In the genomic region with DNA sequence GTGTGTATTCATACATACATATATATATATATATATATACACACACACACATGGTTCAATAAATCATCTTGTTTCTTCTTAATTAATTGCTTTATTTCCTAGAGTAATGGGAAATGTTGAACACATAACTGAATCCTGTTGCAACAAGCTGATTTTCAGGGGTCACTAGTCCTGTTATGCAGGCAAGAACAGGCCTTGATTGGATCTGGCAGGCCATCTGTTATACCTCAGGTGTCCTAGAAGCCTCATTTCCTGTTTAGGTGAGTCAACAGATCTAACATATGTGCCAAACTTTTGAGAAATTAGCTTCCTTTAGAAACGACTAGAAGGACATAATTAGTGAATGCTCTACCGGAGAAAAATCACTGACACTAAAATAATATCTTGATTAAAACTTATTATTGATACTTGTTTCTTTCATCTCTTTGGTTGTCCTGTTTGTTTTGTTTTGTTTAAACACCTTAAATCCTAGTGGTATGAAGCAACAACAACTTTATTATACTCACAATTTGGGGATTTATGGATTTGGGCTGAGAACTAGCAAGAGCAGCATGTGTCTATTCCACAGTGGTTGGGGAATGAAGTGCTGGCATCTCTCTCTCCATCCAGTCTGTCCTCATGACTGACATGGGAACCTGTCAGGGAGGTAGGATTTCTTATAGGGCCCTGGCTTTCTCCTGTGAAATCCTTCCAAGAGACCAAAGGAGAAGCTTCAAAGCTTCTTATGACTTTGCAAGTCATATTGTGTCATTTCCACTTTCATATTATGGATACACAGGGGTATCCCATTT, we compare ENCODE assay signal across 25 cellular contexts.
DNase-seq lines count a peak whose midpoint lies in the region; ATAC-seq and TF ChIP-seq lines count a peak whose summit lies in the region.
"Had no signal": no experiment of that assay in that cellular context is flagged by ENCODE, and none has a peak within 500 bp of the region (broad histone marks: within the 10 kb centered on the region; RNA-seq: fewer than 3 reads in every experiment).

No MANE protein-coding gene starts in this region.

- H2AK5ac ChIP-seq in neuronal stem cell (ENCODE audit: low read depth, low read length): no peak overlapping the region

- no peaks in the 10 kb centered on the region for H3K4me1 Mint-ChIP-seq in activated T-cell treated with anti-CD3 and anti-CD28 coated beads, Interleukin-2, amount 50 U/mL, for 72 hours (ENCODE audit: low read depth)
- H3K4me1 Mint-ChIP-seq: activated naive CD8-positive, alpha-beta T cell treated with anti-CD3 and anti-CD28 coated beads, Interleukin-2, amount 10 ng/mL, durations not matched to agents 7 days and 5 days had no signal

- no peak overlapping the region for H2BK15ac ChIP-seq in neuronal stem cell (ENCODE audit: low read length)

- in situ Hi-C loops in mammary epithelial cell (cut with MboI; ENCODE audit: low sequenced_read_pairs in 2 of 2): no loop called here

- H3K23ac ChIP-seq in neuronal stem cell (ENCODE audit: low read depth, low read length, poor library complexity): no peak overlapping the region

- H3K79me2 ChIP-seq in mammary epithelial cell (ENCODE audit: insufficient read depth, low read length): no peaks in the 10 kb centered on the region

- no TSS peak for BruUV-seq in mammary epithelial cell (replicated peaks; lab: Mats Ljungman, UMichigan)

- no peak overlapping the region for H3K27ac Mint-ChIP-seq in activated T-cell treated with anti-CD3 and anti-CD28 coated beads, Interleukin-2, amount 50 U/mL, for 72 hours
- H3K27ac Mint-ChIP-seq: activated CD8-positive, alpha-beta T cell treated with anti-CD3 and anti-CD28 coated beads for 36 hours; activated naive CD8-positive, alpha-beta T cell treated with anti-CD3 and anti-CD28 coated beads, Interleukin-2, amount 10 ng/mL, durations not matched to agents 7 days and 5 days; progenitor cell of endocrine pancreas had no signal

- no peak overlapping the region for H3K4ac ChIP-seq in neuronal stem cell (ENCODE audit: low read length)

- H3K9me3 ChIP-seq in mammary epithelial cell (replicated peaks; ENCODE audit: insufficient read depth, low read length): no peaks in the 10 kb centered on the region
- no peaks in the 10 kb centered on the region for H3K9me3 ChIP-seq in neuronal stem cell (replicated peaks in 1 of 2; ENCODE audit: control insufficient read depth in 2 of 2, insufficient read depth in 1 of 2, low read depth in 1 of 2, low read length in 2 of 2)
- H3K9me3 ChIP-seq: Caco-2, heart right ventricle, left lung, neutrophil, sigmoid colon had no signal

- H2BK120ac ChIP-seq in neuronal stem cell (ENCODE audit: low read depth, low read length): no peak overlapping the region

- peaks cover 2 to 3% of the 10 kb centered on the region in 2 donors for H3K9me3 Mint-ChIP-seq in activated T-cell treated with anti-CD3 and anti-CD28 coated beads, Interleukin-2, amount 50 U/mL, for 72 hours
- H3K9me3 Mint-ChIP-seq: activated naive CD8-positive, alpha-beta T cell treated with anti-CD3 and anti-CD28 coated beads, Interleukin-2, amount 10 ng/mL, durations not matched to agents 7 days and 5 days had no signal

- no peak overlapping the region for H2BK5ac ChIP-seq in neuronal stem cell (ENCODE audit: low read length)

- peak overlapping the region; percentile 3 for H3K27ac ChIP-seq in mammary epithelial cell (ENCODE audit: insufficient read depth, low read depth, low read length)
- no peak overlapping the region for H3K27ac ChIP-seq in neuronal stem cell (replicated peaks; ENCODE audit: low read length)
- H3K27ac ChIP-seq: GM23248, heart right ventricle, KMS-11, left lung, neutrophil, sigmoid colon had no signal

- no peaks in the 10 kb centered on the region for H3K27me3 Mint-ChIP-seq in activated T-cell treated with anti-CD3 and anti-CD28 coated beads, Interleukin-2, amount 50 U/mL, for 72 hours (ENCODE audit: low read depth)
- H3K27me3 Mint-ChIP-seq: activated CD8-positive, alpha-beta T cell treated with anti-CD3 and anti-CD28 coated beads for 36 hours; activated naive CD8-positive, alpha-beta T cell treated with anti-CD3 and anti-CD28 coated beads, Interleukin-2, amount 10 ng/mL, durations not matched to agents 7 days and 5 days; progenitor cell of endocrine pancreas had no signal

- H3K4me3 ChIP-seq in mammary epithelial cell (replicated peaks in 1 of 3; ENCODE audit: insufficient read depth in 1 of 3, low read depth in 2 of 3, low read length in 3 of 3) (no peak overlapping the region), neuronal stem cell (ENCODE audit: low read length in 2 of 2) (no peak overlapping the region)
- H3K4me3 ChIP-seq: GM23248, heart right ventricle, left lung, sigmoid colon had no signal

- H3K14ac ChIP-seq in neuronal stem cell (ENCODE audit: low read length): no peak overlapping the region

- H3K4me2 ChIP-seq in mammary epithelial cell (ENCODE audit: insufficient read depth, low read depth, low read length) (peak overlapping the region; percentile 24), neuronal stem cell (ENCODE audit: insufficient read depth, low read length, poor library complexity, severe bottlenecking) (no peak overlapping the region)
- H3K4me2 ChIP-seq: KMS-11 had no signal

- no peak overlapping the region for H4K91ac ChIP-seq in neuronal stem cell (ENCODE audit: low read depth, low read length, poor library complexity)

- H3K27me3 ChIP-seq in mammary epithelial cell (ENCODE audit: insufficient read depth, low read length) (no peaks in the 10 kb centered on the region), neuronal stem cell (ENCODE audit: control insufficient read depth in 3 of 3, insufficient read depth in 3 of 3, low read depth in 1 of 3, low read length in 3 of 3) (no peaks in the 10 kb centered on the region)
- H3K27me3 ChIP-seq: heart right ventricle, left lung, neutrophil, sigmoid colon had no signal

- no peaks in the 10 kb centered on the region for H4K20me1 ChIP-seq in mammary epithelial cell (ENCODE audit: insufficient read depth, low read length)

- H4K8ac ChIP-seq in neuronal stem cell (ENCODE audit: low read depth, low read length): no peak overlapping the region

- H3K18ac ChIP-seq in neuronal stem cell (ENCODE audit: low read length): no peak overlapping the region

- dilution Hi-C loops in mammary epithelial cell (cut with HindIII; ENCODE audit: low sequenced_read_pairs): no loop called here

- H3K4me1 ChIP-seq in mammary epithelial cell (ENCODE audit: insufficient read depth, low read length) (peaks cover 11% of the 10 kb centered on the region), neuronal stem cell (ENCODE audit: control insufficient read depth in 2 of 2, insufficient read depth in 1 of 2, low read depth in 1 of 2, low read length in 2 of 2) (no peaks in the 10 kb centered on the region)
- H3K4me1 ChIP-seq: heart right ventricle, left lung had no signal

- CTCF ChIA-PET in mammary epithelial cell (lab: Charles Lee; ENCODE audit: low non-redundant PET): interaction anchor here (0.7 kb wide), 1 partner anchor 368 kb away, joined by 8 read pairs; no protein-coding TSS in a partner anchor

- no peaks in the 10 kb centered on the region for H3K36me3 Mint-ChIP-seq in activated T-cell treated with anti-CD3 and anti-CD28 coated beads, Interleukin-2, amount 50 U/mL, for 72 hours (ENCODE audit: insufficient read depth in 2 of 2)
- H3K36me3 Mint-ChIP-seq: activated naive CD8-positive, alpha-beta T cell treated with anti-CD3 and anti-CD28 coated beads, Interleukin-2, amount 10 ng/mL, durations not matched to agents 7 days and 5 days had no signal

- H3K79me1 ChIP-seq in neuronal stem cell (ENCODE audit: low read depth, low read length): no peaks in the 10 kb centered on the region

- H3K9ac ChIP-seq in mammary epithelial cell (ENCODE audit: insufficient read depth, low read length) (no peak overlapping the region), neuronal stem cell (ENCODE audit: low read depth, low read length, poor library complexity) (no peak overlapping the region)
- H3K9ac ChIP-seq: GM23248, KMS-11 had no signal

- H3K36me3 ChIP-seq in mammary epithelial cell (ENCODE audit: insufficient read depth, low read length): no peaks in the 10 kb centered on the region
- H3K36me3 ChIP-seq in neuronal stem cell (replicated peaks in 1 of 2; ENCODE audit: control insufficient read depth in 2 of 2, insufficient read depth in 2 of 2, low read length in 2 of 2): no peaks in the 10 kb centered on the region
- H3K36me3 ChIP-seq: heart right ventricle, left lung, neutrophil, sigmoid colon had no signal

- intact Hi-C loops in mammary epithelial cell (cut with micrococcal nuclease): no loop called here

- no peak for ATAC-seq in activated T-cell treated with anti-CD3 and anti-CD28 coated beads, Interleukin-2, amount 50 U/mL, for 72 hours (replicated peaks in 1 of 2)
- ATAC-seq: activated CD8-positive, alpha-beta T cell treated with anti-CD3 and anti-CD28 coated beads for 36 hours; heart right ventricle; left lung had no signal

- H2AFZ ChIP-seq in mammary epithelial cell (ENCODE audit: low read depth, low read length) (peak overlapping the region; percentile 19), neuronal stem cell (ENCODE audit: low read length) (no peak overlapping the region)
- H2AFZ ChIP-seq: GM23248 had no signal

- DNase-seq in DMS53 treated with DMSO at 0.1 percent for 48 hours (lab: John Stamatoyannopoulos, UW; ENCODE audit: unreplicated experiment) (peak; percentile 9), NCI-H2171 (lab: John Stamatoyannopoulos, UW) (peak; percentile 1), mammary epithelial cell (peak; percentile 70), iris pigment epithelial cell (ENCODE audit: low read depth) (peak; percentile 11), neuronal stem cell (ENCODE audit: low spot score) (no peak), mucosa of gallbladder (ENCODE audit: low spot score) (no peak), NOMO-1 treated with DMSO at 0.1 percent for 48 hours (lab: John Stamatoyannopoulos, UW; ENCODE audit: unreplicated experiment) (no peak)
- DNase-seq in activated T-cell treated with anti-CD3 and anti-CD28 coated beads, Interleukin-2, amount 50 U/mL, for 72 hours: no peak
- DNase-seq: activated CD8-positive, alpha-beta T cell treated with anti-CD3 and anti-CD28 coated beads for 36 hours; activated effector memory CD4-positive, alpha-beta T cell treated with anti-CD3 and anti-CD28 coated beads, Interleukin-2, amount 50 U/mL, for 16 hours; activated naive CD8-positive, alpha-beta T cell treated with anti-CD3 and anti-CD28 coated beads, Interleukin-2, amount 10 ng/mL, durations not matched to agents 7 days and 5 days; Caco-2; DMS79 treated with DMSO at 0.1 percent for 48 hours; GM23248; heart right ventricle; left lung; mesendoderm; NCI-H1436; NCI-H2107; RPMI8226; sigmoid colon; stimulated activated naive CD4-positive, alpha-beta T cell treated with Interleukin-2 at 50 U/mL for 16 hours had no signal

- no peak overlapping the region for H3K4me3 Mint-ChIP-seq in activated T-cell treated with anti-CD3 and anti-CD28 coated beads, Interleukin-2, amount 50 U/mL, for 72 hours
- H3K4me3 Mint-ChIP-seq: activated CD8-positive, alpha-beta T cell treated with anti-CD3 and anti-CD28 coated beads for 36 hours; activated naive CD8-positive, alpha-beta T cell treated with anti-CD3 and anti-CD28 coated beads, Interleukin-2, amount 10 ng/mL, durations not matched to agents 7 days and 5 days had no signal

- WGBS in mammary epithelial cell (ENCODE audit: low coverage, missing lambda C conversion rate): 47% methylated on average over 2 of the region's 2 CpGs
- WGBS in neuronal stem cell (ENCODE audit: extremely low coverage in 2 of 2, insufficient read length in 2 of 2, insufficient replicate concordance in 1 of 2), 2 donors: no CpG with 5 or more reads among the region's 2 CpGs

- H2BK12ac ChIP-seq in neuronal stem cell (ENCODE audit: low read length): no peak overlapping the region

- no peak for TF ChIP-seq CTCF in mammary epithelial cell (conservative IDR thresholded peaks at IDR 0.05 in 1 of 2, IDR thresholded peaks at IDR 0.05 in 1 of 2; ENCODE audit: extremely low read depth in 1 of 2, insufficient read depth in 1 of 2, low read depth in 1 of 2, low read length in 2 of 2)

Comparison
In these comparisons a context has a peak if more than half of its experiments do, and no peak if none do; other contexts are left out.
1. DNase-seq: peak in DMS53 treated with DMSO at 0.1 percent for 48 hours (single experiment), NCI-H2171 (single experiment), mammary epithelial cell (single experiment) and iris pigment epithelial cell (single experiment); none in activated T-cell treated with anti-CD3 and anti-CD28 coated beads, Interleukin-2, amount 50 U/mL, for 72 hours (0 of 2), neuronal stem cell (single experiment), mucosa of gallbladder (single experiment) and NOMO-1 treated with DMSO at 0.1 percent for 48 hours (single experiment).